1 cellular context compared by ENCODE assay signal in genomic region chr1:247104965-247105364, GRCh38.
TF ChIP-seq lines count a peak whose summit lies in the region.

No MANE protein-coding gene starts in this region.

TF ChIP-seq in GM12878, 131 proteins besides CTCF, POLR2A, EP300 and RAD21:
- TF ChIP-seq ESRRA (IDR thresholded peaks at IDR 0.05; ENCODE audit: low read length) (no peak), CBX5 (IDR thresholded peaks at IDR 0.05; ENCODE audit: low read depth) (no peak), TCF7 (IDR thresholded peaks at IDR 0.05; ENCODE audit: borderline replicate concordance) (no peak), TBL1XR1 (IDR thresholded peaks at IDR 0.05; ENCODE audit: low read depth, low read length) (no peak), PAX5 (IDR thresholded peaks at IDR 0.05; ENCODE audit: borderline replicate concordance, low read depth, low read length) (no peak), PKNOX1 (IDR thresholded peaks at IDR 0.05) (no peak)
TF ChIP-seq in GM12878: peak in this region for 0.
